9 cellular contexts compared by ENCODE assay signal in genomic region chr7:47153076-47153475, GRCh38.
DNase-seq lines count a peak whose midpoint lies in the region; ATAC-seq and TF ChIP-seq lines count a peak whose summit lies in the region.
"Had no signal": no experiment of that assay in that cellular context is flagged by ENCODE, and none has a peak within 500 bp of the region (broad histone marks: within the 10 kb centered on the region; RNA-seq: fewer than 3 reads in every experiment).

No MANE protein-coding gene starts in this region.

- no peaks in the 10 kb centered on the region for H3K36me3 ChIP-seq in breast epithelium
- no peaks in the 10 kb centered on the region for H3K36me3 ChIP-seq in SK-N-SH (replicated peaks in 1 of 2; ENCODE audit: control insufficient read depth in 1 of 2, insufficient read depth in 2 of 2, low read length in 1 of 2)
- H3K36me3 ChIP-seq in vagina: no peaks in the 10 kb centered on the region

- no peaks in the 10 kb centered on the region for H3F3A ChIP-seq in SK-N-SH (replicated peaks; ENCODE audit: insufficient read depth)

- no peak for TF ChIP-seq CTCF in MCF 10A (IDR thresholded peaks at IDR 0.05; ENCODE audit: unreplicated experiment)
- no peak for TF ChIP-seq CTCF in breast epithelium (IDR thresholded peaks at IDR 0.05)
- TF ChIP-seq CTCF in SK-N-SH (IDR thresholded peaks at IDR 0.05): no peak
- no peak for TF ChIP-seq CTCF in vagina (IDR thresholded peaks at IDR 0.05)
- no peak for TF ChIP-seq CTCF in activated CD8-positive, alpha-beta T cell treated with anti-CD3 and anti-CD28 coated beads for 36 hours (IDR thresholded peaks at IDR 0.05)

- no peaks in the 10 kb centered on the region for H3K36me3 Mint-ChIP-seq in MCF 10A (ENCODE audit: insufficient read depth, unreplicated experiment)
- no peaks in the 10 kb centered on the region for H3K36me3 Mint-ChIP-seq in activated CD8-positive, alpha-beta T cell treated with anti-CD3 and anti-CD28 coated beads for 36 hours (ENCODE audit: low read depth)
- H3K36me3 Mint-ChIP-seq in activated T-cell treated with anti-CD3 and anti-CD28 coated beads, Interleukin-2, amount 50 U/mL, for 24 hours (ENCODE audit: low read depth): no peaks in the 10 kb centered on the region

- H3K9ac ChIP-seq in SK-N-SH: no peak overlapping the region

- H4K20me1 ChIP-seq in SK-N-SH (ENCODE audit: insufficient read depth): no peaks in the 10 kb centered on the region

- peak; percentile 83 for DNase-seq in MCF 10A (ENCODE audit: unreplicated experiment)
- DNase-seq in breast epithelium (ENCODE audit: low spot score in 2 of 2): no peak
- DNase-seq in SK-N-SH: no peak
- no peak for DNase-seq in left ventricle myocardium superior
- no peak for DNase-seq in vagina (ENCODE audit: extremely low spot score in 2 of 2)
- no peak for DNase-seq in activated CD8-positive, alpha-beta T cell treated with anti-CD3 and anti-CD28 coated beads for 36 hours
- no peak for DNase-seq in activated T-cell treated with anti-CD3 and anti-CD28 coated beads, Interleukin-2, amount 50 U/mL, for 24 hours

- H3K4me2 ChIP-seq in SK-N-SH: no peak overlapping the region

- TF ChIP-seq POLR2A in breast epithelium (IDR thresholded peaks at IDR 0.05): no peak
- no peak for TF ChIP-seq POLR2A in vagina (IDR thresholded peaks at IDR 0.05)

- no peaks in the 10 kb centered on the region for H3K9me3 Mint-ChIP-seq in MCF 10A (ENCODE audit: unreplicated experiment)
- no peaks in the 10 kb centered on the region for H3K9me3 Mint-ChIP-seq in activated CD8-positive, alpha-beta T cell treated with anti-CD3 and anti-CD28 coated beads for 36 hours
- H3K9me3 Mint-ChIP-seq in activated T-cell treated with anti-CD3 and anti-CD28 coated beads, Interleukin-2, amount 50 U/mL, for 24 hours: no peaks in the 10 kb centered on the region

- H3K4me3 Mint-ChIP-seq in MCF 10A (ENCODE audit: unreplicated experiment): no peak overlapping the region
- H3K4me3 Mint-ChIP-seq in activated CD8-positive, alpha-beta T cell treated with anti-CD3 and anti-CD28 coated beads for 36 hours: no peak overlapping the region
- no peak overlapping the region for H3K4me3 Mint-ChIP-seq in activated T-cell treated with anti-CD3 and anti-CD28 coated beads, Interleukin-2, amount 50 U/mL, for 24 hours

- H3K4me1 Mint-ChIP-seq in MCF 10A (ENCODE audit: insufficient read depth, unreplicated experiment): peaks cover 10% of the 10 kb centered on the region
- H3K4me1 Mint-ChIP-seq in activated CD8-positive, alpha-beta T cell treated with anti-CD3 and anti-CD28 coated beads for 36 hours (ENCODE audit: low read depth): no peaks in the 10 kb centered on the region
- H3K4me1 Mint-ChIP-seq in activated T-cell treated with anti-CD3 and anti-CD28 coated beads, Interleukin-2, amount 50 U/mL, for 24 hours (ENCODE audit: low read depth): no peaks in the 10 kb centered on the region

- TF ChIP-seq RAD21 in SK-N-SH (IDR thresholded peaks at IDR 0.05; ENCODE audit: low read length): no peak

- H3K9me3 ChIP-seq in breast epithelium (no peaks in the 10 kb centered on the region), SK-N-SH (no peaks in the 10 kb centered on the region), vagina (no peaks in the 10 kb centered on the region)

- no TSS peak for BruUV-seq in MCF 10A (replicated peaks; lab: Mats Ljungman, UMichigan)

- H3K27ac ChIP-seq in breast epithelium (no peak overlapping the region), SK-N-SH (ENCODE audit: low read depth in 2 of 2, low read length in 1 of 2) (no peak overlapping the region), vagina (peak overlapping the region; percentile 62)
- H3K27ac ChIP-seq: C4-2B had no signal

- TF ChIP-seq EP300 in SK-N-SH (IDR thresholded peaks at IDR 0.05; ENCODE audit: borderline replicate concordance in 1 of 2, low read depth in 1 of 2, low read length in 1 of 2): no peak

- no peaks in the 10 kb centered on the region for H3K27me3 Mint-ChIP-seq in MCF 10A (ENCODE audit: insufficient read depth, unreplicated experiment)
- H3K27me3 Mint-ChIP-seq in activated CD8-positive, alpha-beta T cell treated with anti-CD3 and anti-CD28 coated beads for 36 hours: peaks cover 4% of the 10 kb centered on the region
- H3K27me3 Mint-ChIP-seq in activated T-cell treated with anti-CD3 and anti-CD28 coated beads, Interleukin-2, amount 50 U/mL, for 24 hours: no peaks in the 10 kb centered on the region

- no peaks in the 10 kb centered on the region for H3K9me2 ChIP-seq in SK-N-SH

- peak; percentile 59 for ATAC-seq in left ventricle myocardium superior
- ATAC-seq in activated CD8-positive, alpha-beta T cell treated with anti-CD3 and anti-CD28 coated beads for 36 hours: no peak
- no peak for ATAC-seq in HG02840 (IDR thresholded peaks at IDR 0.05; ENCODE audit: low FRiP score, unreplicated experiment)

- WGBS in SK-N-SH (ENCODE audit: low lambda C conversion rate): 29% methylated on average over 5 of the region's 5 CpGs

- no peaks in the 10 kb centered on the region for H3K79me2 ChIP-seq in SK-N-SH (ENCODE audit: insufficient read depth)

- intact Hi-C loops in MCF 10A (cut with micrococcal nuclease): no loop called here
- intact Hi-C loops in breast epithelium (cut with DNase I; ENCODE audit: low total_unique reads): no loop called here
- intact Hi-C loops in left ventricle myocardium superior (cut with micrococcal nuclease): no loop called here
- intact Hi-C loops in vagina (cut with DNase I): no loop called here
- intact Hi-C loops in activated CD8-positive, alpha-beta T cell treated with anti-CD3 and anti-CD28 coated beads for 36 hours (cut with micrococcal nuclease): no loop called here

- H3K4me3 ChIP-seq in breast epithelium (no peak overlapping the region), SK-N-SH (ENCODE audit: low read depth in 2 of 2, low read length in 1 of 2) (no peak overlapping the region), vagina (no peak overlapping the region)

- CTCF ChIA-PET in MCF 10A (lab: Yijun Ruan, JAX) (interaction anchor here (0.6 kb wide), 2 partner anchors 11 to 1230 kb away, joined by 3 to 5 read pairs; no protein-coding TSS in a partner anchor), SK-N-SH (lab: Yijun Ruan, JAX) (interaction anchor here (0.7 to 1.9 kb wide), 3 partner anchors 27 to 1235 kb away, joined by 4 to 9 read pairs (median 4); no protein-coding TSS in a partner anchor)
- CTCF ChIA-PET in activated CD8-positive, alpha-beta T cell treated with anti-CD3 and anti-CD28 coated beads for 36 hours (lab: Charles Lee): interaction anchor here (0.9 kb wide), 1 partner anchor 101 kb away, joined by 3 read pairs; no protein-coding TSS in a partner anchor

- no peaks in the 10 kb centered on the region for H3K4me1 ChIP-seq in breast epithelium
- peaks cover 0 to 3% of the 10 kb centered on the region in 2 experiments; a peak in 2 of 4 replicates for H3K4me1 ChIP-seq in SK-N-SH (ENCODE audit: control insufficient read depth in 1 of 2, insufficient read depth in 2 of 2, low read depth in 1 of 2, low read length in 1 of 2)
- H3K4me1 ChIP-seq in vagina: peaks cover 27% of the 10 kb centered on the region

- H3K27ac Mint-ChIP-seq in MCF 10A (ENCODE audit: low read depth, unreplicated experiment): no peak overlapping the region
- H3K27ac Mint-ChIP-seq in activated CD8-positive, alpha-beta T cell treated with anti-CD3 and anti-CD28 coated beads for 36 hours: no peak overlapping the region
- no peak overlapping the region for H3K27ac Mint-ChIP-seq in activated T-cell treated with anti-CD3 and anti-CD28 coated beads, Interleukin-2, amount 50 U/mL, for 24 hours

- H3K27me3 ChIP-seq in breast epithelium: no peaks in the 10 kb centered on the region
- no peaks in the 10 kb centered on the region for H3K27me3 ChIP-seq in SK-N-SH (ENCODE audit: insufficient read depth)
- no peaks in the 10 kb centered on the region for H3K27me3 ChIP-seq in vagina

- POLR2A ChIA-PET in MCF 10A (lab: Yijun Ruan, JAX) (interaction anchor here (0.6 kb wide), 1 partner anchor 93 kb away, joined by 3 read pairs; no protein-coding TSS in a partner anchor), SK-N-SH (lab: Yijun Ruan, JAX) (no interaction called here)
- POLR2A ChIA-PET in activated CD8-positive, alpha-beta T cell treated with anti-CD3 and anti-CD28 coated beads for 36 hours (lab: Charles Lee): no interaction called here

- H2AFZ ChIP-seq in SK-N-SH (ENCODE audit: low read depth): peak overlapping the region; percentile 3; the same call in 1 of the 2 replicates

TF ChIP-seq in SK-N-SH, 30 proteins besides CTCF, POLR2A, EP300 and RAD21:
- TF ChIP-seq TCF12 (IDR thresholded peaks at IDR 0.05) (peak; percentile 29; the same call in 1 of the 2 replicates), NFIC (IDR thresholded peaks at IDR 0.05; ENCODE audit: borderline replicate concordance) (peak; percentile 86), FOSL2 (IDR thresholded peaks at IDR 0.05; ENCODE audit: borderline replicate concordance, low read depth) (no peak)
